In the genomic region with DNA sequence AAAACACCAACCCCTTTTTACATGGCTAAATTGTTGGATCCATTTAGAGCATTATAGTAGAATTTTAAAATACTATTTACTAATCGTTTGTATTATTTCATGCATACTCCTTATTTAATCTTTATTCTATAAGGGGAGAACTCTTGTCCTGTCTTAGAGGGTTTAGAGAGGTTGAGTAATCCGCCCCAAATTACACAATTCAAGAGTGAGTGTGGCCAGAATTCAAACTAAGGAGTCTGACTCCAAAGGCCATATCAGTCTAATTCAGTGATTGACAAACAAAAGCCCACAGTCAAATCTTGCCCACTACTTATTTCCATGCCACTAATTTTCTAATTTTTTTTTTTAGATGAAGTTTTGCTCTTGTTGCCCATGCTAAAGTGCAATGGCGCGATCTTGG, we compare ENCODE assay signal across 12 cellular contexts. TPM values are rescaled to one million over a fixed set of nuclear protein-coding genes. Genes with fewer than 3 reads are reported as not detected.
DNase-seq lines count a peak whose midpoint lies in the region; ATAC-seq and TF ChIP-seq lines count a peak whose summit lies in the region.
"Had no signal": no experiment of that assay in that cellular context is flagged by ENCODE, and none has a peak within 500 bp of the region (broad histone marks: within the 10 kb centered on the region; RNA-seq: fewer than 3 reads in every experiment).

No MANE protein-coding gene starts in this region.

- POLR2A ChIA-PET in activated CD8-positive, alpha-beta T cell treated with anti-CD3 and anti-CD28 coated beads, Interleukin-2, amount 10 ng/mL, durations not matched to agents 7 days and 5 days (lab: Charles Lee), result no interaction called here

- CTCF ChIA-PET in activated CD8-positive, alpha-beta T cell treated with anti-CD3 and anti-CD28 coated beads, Interleukin-2, amount 10 ng/mL, durations not matched to agents 7 days and 5 days (lab: Charles Lee), result no interaction called here

- H3K4me3 Mint-ChIP-seq in activated CD8-positive, alpha-beta T cell treated with anti-CD3 and anti-CD28 coated beads, Interleukin-2, amount 10 ng/mL, durations not matched to agents 7 days and 5 days, result no peak overlapping the region
- H3K4me3 Mint-ChIP-seq: H9, IgD-negative memory B cell had no signal

- peak; percentile 1 for DNase-seq in AG10803 (ENCODE audit: low read depth)
- peak; percentile 23 to 30 for DNase-seq in HL-60 (ENCODE audit: low read depth in 1 of 2, low spot score in 1 of 2)
- peak; percentile 55 for DNase-seq in NB4 (ENCODE audit: low read depth)
- DNase-seq in amniotic epithelial cell (ENCODE audit: low read depth), result peak; percentile 28
- DNase-seq in activated CD8-positive, alpha-beta T cell treated with anti-CD3 and anti-CD28 coated beads, Interleukin-2, amount 10 ng/mL, durations not matched to agents 7 days and 5 days, result no peak
- DNase-seq: DMS 273 treated with DMSO at 0.1 percent for 48 hours, DMS79, GOT3, H9 had no signal

- no peaks in the 10 kb centered on the region for H3K4me1 Mint-ChIP-seq in activated CD8-positive, alpha-beta T cell treated with anti-CD3 and anti-CD28 coated beads, Interleukin-2, amount 10 ng/mL, durations not matched to agents 7 days and 5 days (ENCODE audit: low read depth)
- H3K4me1 Mint-ChIP-seq: IgD-negative memory B cell had no signal

- H3K36me3 Mint-ChIP-seq in activated CD8-positive, alpha-beta T cell treated with anti-CD3 and anti-CD28 coated beads, Interleukin-2, amount 10 ng/mL, durations not matched to agents 7 days and 5 days (ENCODE audit: low read depth), result no peaks in the 10 kb centered on the region
- H3K36me3 Mint-ChIP-seq: IgD-negative memory B cell had no signal

- no peak overlapping the region for H3K4me3 ChIP-seq in AG10803 (ENCODE audit: low read length)
- H3K4me3 ChIP-seq in HL-60 (replicated peaks; ENCODE audit: insufficient read depth, low read length), result no peak overlapping the region
- H3K4me3 ChIP-seq in NB4 (ENCODE audit: low read depth, low read length), result no peak overlapping the region

- TF ChIP-seq CTCF in AG10803 (conservative IDR thresholded peaks at IDR 0.05; ENCODE audit: low read length) (no peak), HL-60 (IDR thresholded peaks at IDR 0.05; ENCODE audit: insufficient read depth, low read length) (no peak), NB4 (IDR thresholded peaks at IDR 0.05; ENCODE audit: low read depth, low read length) (no peak)

- H3K27me3 ChIP-seq in HL-60 (ENCODE audit: insufficient read depth, poor library complexity, severe bottlenecking), result no peaks in the 10 kb centered on the region

- TF ChIP-seq POLR2A in NB4 (IDR thresholded peaks at IDR 0.05; ENCODE audit: extremely low read depth, insufficient read length), result no peak

- ATAC-seq in GM21526 (IDR thresholded peaks at IDR 0.05; ENCODE audit: low FRiP score, unreplicated experiment), result no peak
- no peak for ATAC-seq in activated CD8-positive, alpha-beta T cell treated with anti-CD3 and anti-CD28 coated beads, Interleukin-2, amount 10 ng/mL, durations not matched to agents 7 days and 5 days
- no peak for ATAC-seq in HG02678 (IDR thresholded peaks at IDR 0.05; ENCODE audit: unreplicated experiment)

- H3K27ac ChIP-seq in HL-60 (replicated peaks), result no peak overlapping the region

- no peak overlapping the region for H3K27ac Mint-ChIP-seq in activated CD8-positive, alpha-beta T cell treated with anti-CD3 and anti-CD28 coated beads, Interleukin-2, amount 10 ng/mL, durations not matched to agents 7 days and 5 days
- H3K27ac Mint-ChIP-seq: H9, IgD-negative memory B cell had no signal

- peaks cover 3% of the 10 kb centered on the region for H3K27me3 Mint-ChIP-seq in activated CD8-positive, alpha-beta T cell treated with anti-CD3 and anti-CD28 coated beads, Interleukin-2, amount 10 ng/mL, durations not matched to agents 7 days and 5 days (ENCODE audit: low read depth)
- H3K27me3 Mint-ChIP-seq: IgD-negative memory B cell had no signal

- H3K9me3 Mint-ChIP-seq in activated CD8-positive, alpha-beta T cell treated with anti-CD3 and anti-CD28 coated beads, Interleukin-2, amount 10 ng/mL, durations not matched to agents 7 days and 5 days (ENCODE audit: insufficient read depth), result no peaks in the 10 kb centered on the region

RNA-seq across cellular contexts. Expression of a gene that starts 33.7 kb away (rescaled TPM):
- 10 to 100 TPM; 33.7 to 35.2 TPM for total RNA-seq in activated CD8-positive, alpha-beta T cell treated with anti-CD3 and anti-CD28 coated beads, Interleukin-2, amount 10 ng/mL, durations not matched to agents 7 days and 5 days
